Comparison of ENCODE assay signal across 1 cellular context in genomic region chr5:91291628-91292569, GRCh38.
TF ChIP-seq lines count a peak whose summit lies in the region.

No MANE protein-coding gene starts in this region.

TF ChIP-seq in K562, 482 proteins besides CTCF, POLR2A, EP300 and RAD21 (continued from another document and continues in another):
- TF ChIP-seq MEF2A (IDR thresholded peaks at IDR 0.05; ENCODE audit: control insufficient read depth, low read depth, low read length) (no peak), REST (CRISPR knock-in tag; IDR thresholded peaks at IDR 0.05; ENCODE audit: low read depth) (0 out of 2 replicates have a peak, but pooled peaks have one; percentile 61), ZNF57 (CRISPR knock-in tag; IDR thresholded peaks at IDR 0.05) (peak; percentile 84; the same call in 1 of the 2 replicates), TAF7 (tag; IDR thresholded peaks at IDR 0.05) (peak; percentile 94), ZNF551 (CRISPR knock-in tag; IDR thresholded peaks at IDR 0.05) (no peak), ZBTB17 (CRISPR knock-in tag; IDR thresholded peaks at IDR 0.05) (peak; percentile 92), DEAF1 (CRISPR knock-in tag; IDR thresholded peaks at IDR 0.05) (0 out of 2 replicates have a peak, but pooled peaks have one; percentile 21), RNF2 (IDR thresholded peaks at IDR 0.05) (no peak), CHD4 (IDR thresholded peaks at IDR 0.05; ENCODE audit: insufficient read depth, insufficient replicate concordance, low read depth, low read length, poor library complexity, severe bottlenecking) (no peak), CREB5 (CRISPR knock-in tag; IDR thresholded peaks at IDR 0.05) (peak; percentile 90; the same call in 1 of the 2 replicates), USF2 (CRISPR knock-in tag; IDR thresholded peaks at IDR 0.05) (no peak), ZNF408 (CRISPR knock-in tag; IDR thresholded peaks at IDR 0.05; ENCODE audit: low read depth) (no peak), HINFP (tag; conservative IDR thresholded peaks at IDR 0.05; ENCODE audit: low read depth) (peak; percentile 90), SAP30 (IDR thresholded peaks at IDR 0.05; ENCODE audit: borderline replicate concordance, insufficient read depth, low read depth, low read length, poor library complexity, severe bottlenecking) (no peak), CHAMP1 (IDR thresholded peaks at IDR 0.05) (no peak), NR3C1 (CRISPR knock-in tag; IDR thresholded peaks at IDR 0.05) (no peak), CREM (IDR thresholded peaks at IDR 0.05; ENCODE audit: low read depth) (no peak), ZNF445 (CRISPR knock-in tag; IDR thresholded peaks at IDR 0.05; ENCODE audit: low read depth) (peak; percentile 88), ARID4B (CRISPR knock-in tag; IDR thresholded peaks at IDR 0.05) (no peak), SNAPC5 (CRISPR knock-in tag; IDR thresholded peaks at IDR 0.05) (peak; percentile 39; the same call in 1 of the 2 replicates)
